Comparison of ENCODE assay signal across 1 cellular context in genomic region chrX:72181178-72182125, GRCh38.
TF ChIP-seq lines count a peak whose summit lies in the region.

TSS of gene PIN4 (plus strand) at chrX:72181757. CDS start at chrX:72181786, 29 bp downstream.

TF ChIP-seq in SK-N-SH treated with all-trans-retinoic acid at 6 μM for 48 hours, 23 proteins besides CTCF, POLR2A, EP300 and RAD21 (continued from another document):
- TF ChIP-seq POU6F1 (CRISPR knock-in tag; IDR thresholded peaks at IDR 0.05; ENCODE audit: borderline replicate concordance, low read depth) (no peak), ZNF8 (CRISPR knock-in tag; IDR thresholded peaks at IDR 0.05) (no peak), ZNF70 (CRISPR knock-in tag; IDR thresholded peaks at IDR 0.05) (no peak)
TF ChIP-seq in SK-N-SH treated with all-trans-retinoic acid at 6 μM for 48 hours: peak in this region for 2.
